In the genomic region with DNA sequence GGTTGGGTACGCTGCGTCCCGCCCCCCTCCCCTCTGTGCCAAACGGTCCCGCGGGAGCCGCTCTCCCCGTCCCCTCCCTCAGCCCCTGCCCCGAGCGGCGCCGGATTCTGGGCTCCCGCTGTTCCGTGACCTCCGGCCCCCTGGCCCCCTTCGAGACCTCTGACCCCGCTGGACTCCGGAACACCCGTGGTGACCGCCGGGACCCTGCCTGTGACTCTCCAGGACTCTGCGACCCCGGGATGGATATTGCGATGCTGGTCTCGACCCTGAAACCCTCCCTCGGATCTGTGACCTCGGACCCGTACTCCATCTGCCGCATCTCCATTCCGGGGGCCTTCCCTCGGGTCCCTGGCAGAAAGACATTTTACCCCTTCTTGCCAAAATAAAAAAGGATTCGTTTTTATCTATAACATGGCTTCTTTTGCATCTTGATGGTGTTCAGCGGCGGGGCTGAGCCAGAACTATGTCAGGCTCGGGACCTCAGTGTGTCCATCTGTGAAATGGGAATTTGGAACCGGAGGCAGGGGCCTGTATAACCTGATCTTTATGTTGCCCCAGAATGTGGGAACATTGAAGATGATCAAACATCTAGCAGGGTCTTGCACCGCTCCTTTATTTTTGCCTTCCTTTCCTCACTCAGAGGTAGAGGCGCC, we compare ENCODE assay signal across 10 cellular contexts. TPM values are rescaled to one million over a fixed set of nuclear protein-coding genes. Genes with fewer than 3 reads are reported as not detected.
DNase-seq lines count a peak whose midpoint lies in the region; ATAC-seq and TF ChIP-seq lines count a peak whose summit lies in the region.
"Had no signal": no experiment of that assay in that cellular context is flagged by ENCODE, and none has a peak within 500 bp of the region (broad histone marks: within the 10 kb centered on the region; RNA-seq: fewer than 3 reads in every experiment).

No MANE protein-coding gene starts in this region.

- peaks cover 22% of the 10 kb centered on the region for H3K27me3 ChIP-seq in BJ (ENCODE audit: control insufficient read depth, insufficient read depth, low read length)

- DNase-seq in BJ (ENCODE audit: low read depth) = no peak
- no peak for DNase-seq in LNCaP clone FGC (ENCODE audit: low read depth)
- DNase-seq in coronary artery (ENCODE audit: low spot score) = no peak
- DNase-seq in natural killer cell treated with Interleukin-12 subunit alpha and Interleukin-12 subunit beta and Interleukin-15 and Interleukin-18, amount 100 ng/mL, for 72 hours (ENCODE audit: low spot score) = no peak
- no peak for DNase-seq in DMS 273 treated with DMSO at 0.1 percent for 48 hours (lab: John Stamatoyannopoulos, UW)
- DNase-seq in ureter (ENCODE audit: low spot score) = no peak

- CTCF ChIA-PET in BJ (lab: Yijun Ruan, JAX) = interaction anchor here (3.7 kb wide), 1 partner anchor 79 kb away, joined by 17 read pairs; no protein-coding TSS in a partner anchor

- POLR2A ChIA-PET in BJ (lab: Charles Lee) = no interaction called here

- peaks cover 5% of the 10 kb centered on the region for H3K36me3 Mint-ChIP-seq in natural killer cell treated with Interleukin-12 subunit alpha and Interleukin-12 subunit beta and Interleukin-15 and Interleukin-18, amount 100 ng/mL, for 72 hours

- no peaks in the 10 kb centered on the region for H3K36me3 ChIP-seq in BJ (ENCODE audit: control insufficient read depth, insufficient read depth, low read length)

- H3K4me3 Mint-ChIP-seq in natural killer cell treated with Interleukin-12 subunit alpha and Interleukin-12 subunit beta and Interleukin-15 and Interleukin-18, amount 100 ng/mL, for 72 hours = peak overlapping the region; percentile 94

- no peaks in the 10 kb centered on the region for H3K9me3 Mint-ChIP-seq in natural killer cell treated with Interleukin-12 subunit alpha and Interleukin-12 subunit beta and Interleukin-15 and Interleukin-18, amount 100 ng/mL, for 72 hours

- peaks cover 25% of the 10 kb centered on the region in 2 donors for H3K4me1 Mint-ChIP-seq in natural killer cell treated with Interleukin-12 subunit alpha and Interleukin-12 subunit beta and Interleukin-15 and Interleukin-18, amount 100 ng/mL, for 72 hours (ENCODE audit: low read depth in 2 of 2)

- H3K4me3 ChIP-seq in BJ (ENCODE audit: low read depth, low read length) = 0 out of 2 replicates have a peak overlapping the region, but pooled peaks have one; percentile 4
- H3K4me3 ChIP-seq in LNCaP clone FGC (ENCODE audit: low read depth, low read length) = peak overlapping the region; percentile 15; the same call in 1 of the 2 replicates
- H3K4me3 ChIP-seq in coronary artery = peak overlapping the region; percentile 82

- H3K27me3 Mint-ChIP-seq in natural killer cell treated with Interleukin-12 subunit alpha and Interleukin-12 subunit beta and Interleukin-15 and Interleukin-18, amount 100 ng/mL, for 72 hours = peaks cover 7 to 10% of the 10 kb centered on the region in 2 donors

- no peak for ATAC-seq in natural killer cell treated with Interleukin-12 subunit alpha and Interleukin-12 subunit beta and Interleukin-15 and Interleukin-18, amount 100 ng/mL, for 72 hours
- no peak for ATAC-seq in HG03460 (IDR thresholded peaks at IDR 0.05; ENCODE audit: unreplicated experiment)
- no peak for ATAC-seq in GM19455 (IDR thresholded peaks at IDR 0.05; ENCODE audit: unreplicated experiment)

- peak overlapping the region; percentile 73 to 96 for H3K27ac Mint-ChIP-seq in natural killer cell treated with Interleukin-12 subunit alpha and Interleukin-12 subunit beta and Interleukin-15 and Interleukin-18, amount 100 ng/mL, for 72 hours

- H3K27ac ChIP-seq in coronary artery = no peak overlapping the region

- TF ChIP-seq CTCF in BJ (IDR thresholded peaks at IDR 0.05; ENCODE audit: insufficient read depth, low read depth, low read length) (no peak), LNCaP clone FGC (IDR thresholded peaks at IDR 0.05; ENCODE audit: control insufficient read depth, extremely low read depth, insufficient read depth) (no peak), coronary artery (IDR thresholded peaks at IDR 0.05) (no peak)

RNA-seq across cellular contexts. Expression of gene MEGF8, which starts 0.7 kb away (rescaled TPM):
- 6.8 and 9.6 TPM in 2 replicates for polyA plus RNA-seq in BJ (2011; rRNA removed)
- 7.3 and 7.9 TPM in 2 replicates for polyA minus RNA-seq in BJ (2011; rRNA and poly(A)+ RNA removed)
- total RNA-seq in natural killer cell treated with Interleukin-12 subunit alpha and Interleukin-12 subunit beta and Interleukin-15 and Interleukin-18, amount 100 ng/mL, for 72 hours = 10 to 100 TPM; 12.1 to 20.1 TPM
- total RNA-seq in ureter = 22.0 TPM

RNA-seq across cellular contexts. Expression of gene TMEM145, which starts 11.7 kb away (rescaled TPM):
- polyA plus RNA-seq in BJ (2011; rRNA removed) = 0.07 TPM in 1 of 2 replicates, not detected in the other
- polyA minus RNA-seq in BJ (2011; rRNA and poly(A)+ RNA removed) = 0.81 and 0.98 TPM in 2 replicates
- 1 to 10 TPM; 1.4 to 1.6 TPM for total RNA-seq in natural killer cell treated with Interleukin-12 subunit alpha and Interleukin-12 subunit beta and Interleukin-15 and Interleukin-18, amount 100 ng/mL, for 72 hours
- 1.4 TPM for total RNA-seq in ureter
- total RNA-seq: aorta, LHCN-M2 had no signal
- polyA plus RNA-seq: aorta had no signal

RNA-seq across cellular contexts. Expression of gene PAFAH1B3, which starts 22.4 kb away (rescaled TPM):
- 24.7 and 35.7 TPM in 2 replicates for polyA plus RNA-seq in BJ (2011; rRNA removed)
- 40.2 and 58.4 TPM in 2 replicates for polyA minus RNA-seq in BJ (2011; rRNA and poly(A)+ RNA removed)
- 10 to 100 TPM; 16.9 to 40.2 TPM for total RNA-seq in natural killer cell treated with Interleukin-12 subunit alpha and Interleukin-12 subunit beta and Interleukin-15 and Interleukin-18, amount 100 ng/mL, for 72 hours
- total RNA-seq in ureter = 19.8 TPM

RNA-seq across cellular contexts. Expression of gene PRR19, which starts 22.8 kb away (rescaled TPM):
- polyA plus RNA-seq in BJ (2011; rRNA removed) = 0.43 and 0.93 TPM in 2 replicates
- 0.26 and 0.66 TPM in 2 replicates for polyA minus RNA-seq in BJ (2011; rRNA and poly(A)+ RNA removed)
- 1 to 10 TPM in 1 of 2 donors, under 1 TPM in 1; 0.64 to 1.0 TPM for total RNA-seq in natural killer cell treated with Interleukin-12 subunit alpha and Interleukin-12 subunit beta and Interleukin-15 and Interleukin-18, amount 100 ng/mL, for 72 hours
- 1.6 TPM for total RNA-seq in ureter
- polyA plus RNA-seq: aorta had no signal

RNA-seq across cellular contexts. Expression of gene CIC, which starts 55.7 kb away (rescaled TPM):
- polyA plus RNA-seq in BJ (2011; rRNA removed) = 3.5 and 7.0 TPM in 2 replicates
- 5.2 and 7.9 TPM in 2 replicates for polyA minus RNA-seq in BJ (2011; rRNA and poly(A)+ RNA removed)
- total RNA-seq in natural killer cell treated with Interleukin-12 subunit alpha and Interleukin-12 subunit beta and Interleukin-15 and Interleukin-18, amount 100 ng/mL, for 72 hours = 100 to 1,000 TPM; 110 to 115 TPM
- 83.4 TPM for total RNA-seq in ureter

Comparison
In these comparisons a context has a peak if more than half of its experiments do, and no peak if none do; other contexts are left out.
1. H3K4me3 ChIP-seq: peak in every context shown above with its lines; median percentile 82 in coronary artery; 15 in LNCaP clone FGC; 4 in BJ.